20 cellular contexts compared by ENCODE assay signal in the genomic region with DNA sequence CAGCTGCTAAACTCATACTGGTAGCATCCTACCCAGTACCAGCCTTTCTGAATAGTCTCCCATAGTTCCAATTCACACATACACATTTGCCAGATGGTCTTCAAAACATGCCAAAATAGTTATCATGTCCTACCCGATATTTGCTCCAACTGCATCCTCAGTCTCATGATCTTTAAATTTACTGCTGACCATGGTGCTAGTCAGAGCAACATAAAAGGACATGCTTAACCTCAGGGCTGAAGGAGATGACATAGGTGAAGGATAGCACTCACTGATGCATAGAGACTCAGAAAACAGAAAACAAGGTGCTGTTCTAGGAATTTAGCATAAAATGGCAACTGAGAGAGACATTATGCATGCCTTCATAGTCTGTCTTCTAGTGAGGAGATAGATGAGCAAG.
"Had no signal": no experiment of that assay in that cellular context is flagged by ENCODE, and none has a peak within 500 bp of the region (broad histone marks: within the 10 kb centered on the region; RNA-seq: fewer than 3 reads in every experiment).

No MANE protein-coding gene starts in this region.

- H3K36me3 ChIP-seq: esophagus muscularis mucosa, gastroesophageal sphincter, heart left ventricle, left lung had no signal

- H3K9me3 ChIP-seq: gastroesophageal sphincter, heart left ventricle, left lung had no signal

- ATAC-seq: foreskin keratinocyte; gastroesophageal sphincter; heart left ventricle; left cardiac atrium; left lung; left ventricle myocardium superior; naive thymus-derived CD4-positive, alpha-beta T cell had no signal

- DNase-seq: dermis blood vessel endothelial cell; dorsolateral prefrontal cortex; effector CD4-positive, alpha-beta T cell; effector memory CD4-positive, alpha-beta T cell; foreskin keratinocyte; heart left ventricle; hypothalamus; left cardiac atrium; left lung; left ventricle myocardium superior; mammary epithelial cell; mesendoderm; midbrain; naive thymus-derived CD4-positive, alpha-beta T cell had no signal

- H3K4me1 Mint-ChIP-seq: memory B cell had no signal

- H2AFZ ChIP-seq: hepatocyte had no signal

- H3K4me3 ChIP-seq: coronary artery, dorsolateral prefrontal cortex, esophagus muscularis mucosa, gastroesophageal sphincter, heart left ventricle, hepatocyte, left lung, lung had no signal

- H3K4me2 ChIP-seq: hepatocyte had no signal

- H3K79me2 ChIP-seq: hepatocyte had no signal

- H3K27ac Mint-ChIP-seq: memory B cell; naive thymus-derived CD4-positive, alpha-beta T cell had no signal

- H3K27ac ChIP-seq: coronary artery, dorsolateral prefrontal cortex, esophagus muscularis mucosa, foreskin keratinocyte, gastroesophageal sphincter, heart left ventricle, hepatocyte, left lung had no signal

- H3K27me3 ChIP-seq: foreskin keratinocyte had no signal

- H3K36me3 Mint-ChIP-seq: memory B cell; naive thymus-derived CD4-positive, alpha-beta T cell had no signal

- H3K4me3 Mint-ChIP-seq: memory B cell; naive thymus-derived CD4-positive, alpha-beta T cell had no signal

- H3K4me1 ChIP-seq: esophagus muscularis mucosa, foreskin keratinocyte, gastroesophageal sphincter, heart left ventricle, left lung had no signal
